Comparison of ENCODE assay signal across 10 cellular contexts in the genomic region with DNA sequence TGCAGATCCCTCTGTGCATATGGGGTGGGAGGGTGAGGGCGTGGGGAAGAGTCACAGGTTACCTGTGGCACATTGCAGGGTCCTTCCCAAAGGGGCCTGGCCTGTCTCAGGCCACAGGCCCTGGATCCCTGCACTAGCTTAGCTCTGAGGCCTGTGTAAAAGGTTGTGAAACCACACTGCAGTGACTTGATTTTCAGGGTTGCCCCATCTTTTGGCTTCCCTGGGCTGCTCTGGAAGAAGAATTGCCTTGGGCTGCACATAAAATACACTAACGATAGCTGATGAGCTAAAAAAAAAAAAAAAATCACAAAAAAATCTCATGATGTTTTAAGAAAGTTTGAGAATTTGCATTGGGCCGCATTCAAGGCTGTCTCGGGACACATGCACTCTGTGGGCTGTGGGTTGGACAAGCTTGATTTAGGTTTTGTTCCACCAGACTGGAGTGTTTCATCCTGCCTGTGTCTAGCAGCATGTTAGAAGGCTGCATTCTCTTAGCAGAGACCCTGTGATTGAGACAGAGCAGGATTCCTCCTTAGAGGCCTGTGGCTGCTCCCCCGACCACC. TPM values are rescaled to one million over a fixed set of nuclear protein-coding genes. Genes with fewer than 3 reads are reported as not detected.
A peak's percentile ranks its signal among the peaks of the same experiment; 100 is the strongest.
DNase-seq lines count a peak whose midpoint lies in the region; ATAC-seq and TF ChIP-seq lines count a peak whose summit lies in the region.
"Had no signal": no experiment of that assay in that cellular context is flagged by ENCODE, and none has a peak within 500 bp of the region (broad histone marks: within the 10 kb centered on the region; RNA-seq: fewer than 3 reads in every experiment).

No MANE protein-coding gene starts in this region.

- WGBS in iPS DF 6.9 (ENCODE audit: insufficient coverage, insufficient read length) = no CpG with 5 or more reads among the region's 5 CpGs

- peak; percentile 67 for ATAC-seq in upper lobe of right lung

- TF ChIP-seq CTCF in cardiac muscle cell (IDR thresholded peaks at IDR 0.05; ENCODE audit: low read depth, low read length) (no peak), right atrium auricular region (IDR thresholded peaks at IDR 0.05) (no peak), upper lobe of right lung (IDR thresholded peaks at IDR 0.05) (no peak)

- peak overlapping the region; percentile 69 for H3K9ac ChIP-seq in SK-N-MC (ENCODE audit: insufficient read length)

- H3K36me3 ChIP-seq in cardiac muscle cell (no peaks in the 10 kb centered on the region), right atrium auricular region (no peaks in the 10 kb centered on the region), SK-N-MC (ENCODE audit: insufficient read depth, low read length) (no peaks in the 10 kb centered on the region), iPS DF 6.9 (ENCODE audit: control insufficient read depth, insufficient read depth, low read length) (no peaks in the 10 kb centered on the region), upper lobe of right lung (no peaks in the 10 kb centered on the region)
- H3K36me3 ChIP-seq: prostate gland had no signal

- H3K27ac ChIP-seq in cardiac muscle cell (peak overlapping the region; percentile 40), right atrium auricular region (no peak overlapping the region), SK-N-MC (peak overlapping the region; percentile 95), iPS DF 6.9 (ENCODE audit: low read length) (peak overlapping the region; percentile 84), upper lobe of right lung (peak overlapping the region; percentile 47)
- H3K27ac ChIP-seq: prostate gland had no signal

- no peak overlapping the region for H3K4me3 ChIP-seq in cardiac muscle cell
- no peak overlapping the region for H3K4me3 ChIP-seq in right atrium auricular region
- peak overlapping the region; percentile 35; the same call in 1 of the 2 replicates for H3K4me3 ChIP-seq in SK-N-MC
- no peak overlapping the region for H3K4me3 ChIP-seq in iPS DF 6.9 (ENCODE audit: low read length)
- H3K4me3 ChIP-seq in upper lobe of right lung = no peak overlapping the region
- H3K4me3 ChIP-seq: prostate gland had no signal

- H3K27me3 ChIP-seq in cardiac muscle cell (no peaks in the 10 kb centered on the region), right atrium auricular region (no peaks in the 10 kb centered on the region), iPS DF 6.9 (ENCODE audit: control insufficient read depth, insufficient read depth, low read length) (no peaks in the 10 kb centered on the region), upper lobe of right lung (no peaks in the 10 kb centered on the region)

- intact Hi-C loops in upper lobe of right lung (cut with DNase I) = no loop called here

- H3K4me1 ChIP-seq in cardiac muscle cell (ENCODE audit: low read depth) (peaks cover 10% of the 10 kb centered on the region), right atrium auricular region (no peaks in the 10 kb centered on the region), iPS DF 6.9 (ENCODE audit: control insufficient read depth, insufficient read depth, low read length) (peaks cover 2% of the 10 kb centered on the region; the same call in 1 of the 2 replicates), upper lobe of right lung (peaks cover 11% of the 10 kb centered on the region)
- H3K4me1 ChIP-seq: prostate gland had no signal

- DNase-seq in cardiac muscle cell (ENCODE audit: low read depth in 1 of 2, low spot score in 1 of 2) (peak; percentile 10 to 54), right atrium auricular region (ENCODE audit: low spot score) (no peak), SK-N-MC (ENCODE audit: low read depth, low spot score) (no peak), iPS DF 6.9 (ENCODE audit: low read depth, low spot score) (no peak), upper lobe of right lung (no peak), NCI-H1694 treated with DMSO at 0.1 percent for 48 hours (lab: John Stamatoyannopoulos, UW) (no peak), EL (no peak), KG1 (lab: John Stamatoyannopoulos, UW) (no peak)
- DNase-seq: AML-193 had no signal

- H3K9me3 ChIP-seq in cardiac muscle cell (ENCODE audit: low read depth) (no peaks in the 10 kb centered on the region), right atrium auricular region (no peaks in the 10 kb centered on the region), SK-N-MC (ENCODE audit: low read depth, low read length) (no peaks in the 10 kb centered on the region), iPS DF 6.9 (ENCODE audit: control insufficient read depth, insufficient read depth, low read length) (no peaks in the 10 kb centered on the region), upper lobe of right lung (no peaks in the 10 kb centered on the region)
- H3K9me3 ChIP-seq: prostate gland had no signal

RNA-seq across cellular contexts. Expression of a gene that starts 35.9 kb away (rescaled TPM):
- total RNA-seq in cardiac muscle cell (not detected in 2 replicates), right atrium auricular region (not detected), upper lobe of right lung (0.46 TPM)
- polyA plus RNA-seq in cardiac muscle cell = 0.42 TPM in 1 of 2 replicates, not detected in the other

Comparison
In these comparisons a context has a peak if more than half of its experiments do, and no peak if none do; other contexts are left out.
1. DNase-seq: peak in cardiac muscle cell (2 of 2); none in right atrium auricular region (single experiment), SK-N-MC (single experiment), iPS DF 6.9 (single experiment), upper lobe of right lung (single experiment), NCI-H1694 treated with DMSO at 0.1 percent for 48 hours (single experiment), EL (single experiment) and KG1 (single experiment).
2. H3K27ac ChIP-seq: peak in cardiac muscle cell (single experiment), SK-N-MC (single experiment), iPS DF 6.9 (single experiment) and upper lobe of right lung (single experiment); none in right atrium auricular region (0 of 2).